ENCODE assay signal across 25 cellular contexts in genomic region chr6:3856576-3856975, GRCh38.
"Had no signal": no experiment of that assay in that cellular context is flagged by ENCODE, and none has a peak within 500 bp of the region (broad histone marks: within the 10 kb centered on the region; RNA-seq: fewer than 3 reads in every experiment).

No MANE protein-coding gene starts in this region.

- DNase-seq: activated CD4-positive, alpha-beta memory T cell treated with anti-CD3 and anti-CD28 coated beads for 36 hours; activated CD4-positive, alpha-beta T cell treated with anti-CD3 and anti-CD28 coated beads for 36 hours; activated CD4-positive, alpha-beta T cell treated with anti-CD3 and anti-CD28 coated beads, Interleukin-2, amount 10 ng/mL, durations not matched to agents 24 days and 14 days; activated CD4-positive, CD25-positive, alpha-beta regulatory T cell; activated CD4-positive, CD25-positive, alpha-beta regulatory T cell treated with anti-CD3 and anti-CD28 coated beads, Interleukin-2, amount 50 U/mL, for 72 hours; activated CD8-positive, alpha-beta memory T cell treated with anti-CD3 and anti-CD28 coated beads for 24 hours; activated effector memory CD4-positive, alpha-beta T cell treated with Interleukin-2 at 50 U/mL for 16 hours; activated gamma-delta T cell treated with Interleukin-2 at 50 U/mL for 16 hours; activated naive CD4-positive, alpha-beta T cell treated with anti-CD3 and anti-CD28 coated beads, Interleukin-2, amount 50 U/mL, for 16 hours; activated naive CD4-positive, alpha-beta T cell treated with Interleukin-2 at 50 U/mL for 16 hours; activated T-cell treated with anti-CD3 and anti-CD28 coated beads, Interleukin-2, amount 50 U/mL, for 4 hours; amniotic stem cell; anterior cingulate cortex; caudate nucleus; cortex of kidney; dermis blood vessel endothelial cell; effector CD4-positive, alpha-beta T cell; effector memory CD8-positive, alpha-beta T cell; erythroblast; esophagus squamous epithelium; foreskin melanocyte; T-helper 2 cell had no signal

- FAIRE-seq: colon had no signal

- H3K27ac ChIP-seq: esophagus squamous epithelium, gastroesophageal sphincter had no signal

- H3K36me3 ChIP-seq: esophagus squamous epithelium, gastroesophageal sphincter had no signal

- ATAC-seq: activated CD4-positive, alpha-beta T cell treated with anti-CD3 and anti-CD28 coated beads for 36 hours; activated T-cell treated with anti-CD3 and anti-CD28 coated beads, Interleukin-2, amount 50 U/mL, for 4 hours; activated T-helper 17 cell treated with anti-CD3 and anti-CD28 coated beads, Interleukin-2, amount 50 U/mL, for 72 hours; effector memory CD8-positive, alpha-beta T cell; gastroesophageal sphincter had no signal

- H3K4me1 ChIP-seq: gastroesophageal sphincter had no signal

- H3K9me3 ChIP-seq: esophagus squamous epithelium had no signal

- H3K4me3 ChIP-seq: esophagus squamous epithelium, gastroesophageal sphincter had no signal

- H3K27me3 ChIP-seq: esophagus squamous epithelium, gastroesophageal sphincter had no signal
